ENCODE assay signal across 8 cellular contexts in genomic region chr11:66510990-66511339, GRCh38. TPM values are rescaled to one million over a fixed set of nuclear protein-coding genes. Genes with fewer than 3 reads are reported as not detected.
DNase-seq lines count a peak whose midpoint lies in the region; ATAC-seq, FAIRE-seq and TF ChIP-seq lines count a peak whose summit lies in the region.

No MANE protein-coding gene starts in this region.

- no peak overlapping the region; the same call in 1 of the 2 replicates for H2BK5ac ChIP-seq in H1 (ENCODE audit: low read depth, low read length)

- H4K20me1 ChIP-seq in BLaER1, result no peaks in the 10 kb centered on the region
- H4K20me1 ChIP-seq in H1 (replicated peaks in 1 of 2; ENCODE audit: control insufficient read depth in 1 of 2, insufficient read depth in 2 of 2, low read length in 2 of 2), result peaks cover 0 to 3% of the 10 kb centered on the region in 2 experiments
- no peaks in the 10 kb centered on the region for H4K20me1 ChIP-seq in neural cell (ENCODE audit: insufficient read depth)

- no peak overlapping the region for H2BK120ac ChIP-seq in H1 (replicated peaks; ENCODE audit: low read depth, low read length)

- H3K9me2 ChIP-seq in neural cell (ENCODE audit: insufficient read depth, low read length), result no peaks in the 10 kb centered on the region

- H3K4me3 ChIP-seq in BLaER1 (peak overlapping the region; percentile 87), MG63 (peak overlapping the region; percentile 98), H1 (ENCODE audit: extremely low read depth in 1 of 4, insufficient read depth in 2 of 4, low read depth in 3 of 4, low read length in 4 of 4) (peak overlapping the region; percentile 61 to 98 (median 97)), neural cell (ENCODE audit: low read length) (peak overlapping the region; percentile 97)

- WGBS in H1 (ENCODE audit: extremely low coverage in 1 of 2, insufficient coverage in 1 of 2, insufficient read length in 1 of 2, insufficient replicate concordance in 2 of 2, low coverage in 1 of 2, low lambda C conversion rate in 2 of 2, missing lambda C conversion rate in 1 of 2), 2 experiments, result 14% methylated on average over 5 of the region's 5 CpGs; no CpG with 5 or more reads in 1 of the 2 experiments

- ATAC-seq in HG02870 (IDR thresholded peaks at IDR 0.05; ENCODE audit: unreplicated experiment) (no peak), esophagus mucosa (no peak), GM18909 (IDR thresholded peaks at IDR 0.05; ENCODE audit: poor library complexity, unreplicated experiment) (no peak)

- H2AFZ ChIP-seq in H1 (ENCODE audit: low read length) (peak overlapping the region; percentile 89; the same call in 1 of the 2 replicates), neural cell (ENCODE audit: low read depth, low read length) (peak overlapping the region; percentile 62)

- peaks cover 69% of the 10 kb centered on the region for H3K36me3 ChIP-seq in BLaER1
- H3K36me3 ChIP-seq in MG63, result peaks cover 11% of the 10 kb centered on the region
- peaks cover 0 to 3% (median 0%) of the 10 kb centered on the region in 4 experiments; a peak in 3 of 8 replicates for H3K36me3 ChIP-seq in H1 (ENCODE audit: control insufficient read depth in 2 of 4, insufficient read depth in 4 of 4, low read length in 3 of 4)
- H3K36me3 ChIP-seq in neural cell (ENCODE audit: insufficient read depth, low read length), result no peaks in the 10 kb centered on the region

- H3K18ac ChIP-seq in H1 (ENCODE audit: extremely low read depth, low read length), result no peak overlapping the region

- H2AK5ac ChIP-seq in H1 (ENCODE audit: low read depth, low read length), result 0 out of 2 replicates have a peak overlapping the region, but pooled peaks have one; percentile 14

- no peak overlapping the region for H2BK15ac ChIP-seq in H1 (ENCODE audit: low read length)

- H3K79me1 ChIP-seq in H1 (ENCODE audit: low read depth, low read length), result no peaks in the 10 kb centered on the region; the same call in 1 of the 2 replicates

- no peak overlapping the region for H3K23ac ChIP-seq in H1 (ENCODE audit: insufficient read length)

- no peak for FAIRE-seq in H1 (lab: Jason Lieb, UNC)

- H3K4ac ChIP-seq in H1 (replicated peaks; ENCODE audit: insufficient read length, low read depth, low read length), result no peak overlapping the region

- no peak overlapping the region for H3K14ac ChIP-seq in H1 (ENCODE audit: insufficient read length)

- CTCF ChIA-PET in H1 (lab: Charles Lee; ENCODE audit: partially characterized antibody), result interaction anchor here (1.0 to 3.0 kb wide), 4 partner anchors 16 to 162 kb away, joined by 3 to 15 read pairs (median 4); no protein-coding TSS in a partner anchor

- H3K27ac ChIP-seq in BLaER1, result peak overlapping the region; percentile 69; the same call in 1 of the 2 replicates
- H3K27ac ChIP-seq in H1 (ENCODE audit: low read depth, low read length), result peak overlapping the region; percentile 63; the same call in 1 of the 2 replicates
- peak overlapping the region; percentile 85 for H3K27ac ChIP-seq in neural cell (ENCODE audit: low read length)

- H3K56ac ChIP-seq in H1 (replicated peaks; ENCODE audit: insufficient read length, low read depth, low read length), result no peak overlapping the region

- peak overlapping the region; percentile 99 for H3K4me2 ChIP-seq in BLaER1
- H3K4me2 ChIP-seq in H1 (ENCODE audit: insufficient read depth in 1 of 2, low read depth in 2 of 2, low read length in 2 of 2), result peak overlapping the region; percentile 56 to 86
- H3K4me2 ChIP-seq in neural cell (ENCODE audit: low read length), result peak overlapping the region; percentile 100

- no peak overlapping the region for H2BK20ac ChIP-seq in H1 (ENCODE audit: low read length)

- no peak overlapping the region for H4K8ac ChIP-seq in H1 (ENCODE audit: extremely low read depth, insufficient read depth, low read length)

- in situ Hi-C loops in KBM-7 (cut with MboI; ENCODE audit: low pct_unique_long_range_greater_than_20kb, low sequenced_read_pairs), result no loop called here

- DNase-seq in MG63, result no peak
- no peak for DNase-seq in H1 (ENCODE audit: low read depth in 1 of 2, low spot score in 2 of 2)
- DNase-seq in KBM-7, result no peak

- H3K9ac ChIP-seq in BLaER1 (peak overlapping the region; percentile 79), H1 (replicated peaks in 1 of 4; ENCODE audit: extremely low read depth in 1 of 4, low read depth in 3 of 4, low read length in 3 of 4) (peak overlapping the region in 3 of 4 experiments; percentile 73 to 80 (median 74); a peak in 6 of 7 replicates), neural cell (ENCODE audit: low read length) (peak overlapping the region; percentile 85)

- H3K79me2 ChIP-seq in H1 (ENCODE audit: control insufficient read depth in 1 of 2, insufficient read depth in 2 of 2, low read length in 2 of 2) (peaks cover 0 to 9% of the 10 kb centered on the region in 2 experiments; a peak in 1 of 4 replicates), neural cell (replicated peaks; ENCODE audit: insufficient read depth, low read length) (peaks cover 17% of the 10 kb centered on the region)

- POLR2A ChIA-PET in H1 (lab: Charles Lee; ENCODE audit: partially characterized antibody), result interaction anchor here (0.8 to 3.9 kb wide), 12 partner anchors 9 to 194 kb away, joined by 3 to 26 read pairs (median 4); partner anchors contain the start of genes DPP3 and ZDHHC24

- TF ChIP-seq CTCF in H1 (IDR thresholded peaks at IDR 0.05; ENCODE audit: control extremely low read depth in 1 of 3, insufficient read depth in 1 of 3, low read depth in 1 of 3, low read length in 3 of 3) (no peak), neural cell (IDR thresholded peaks at IDR 0.05; ENCODE audit: poor library complexity, severe bottlenecking) (no peak)

- H2BK12ac ChIP-seq in H1 (ENCODE audit: low read depth, low read length), result no peak overlapping the region

- H3K4me1 ChIP-seq in BLaER1 (peaks cover 17% of the 10 kb centered on the region), H1 (replicated peaks in 1 of 4; ENCODE audit: control insufficient read depth in 3 of 4, insufficient read depth in 4 of 4, low read length in 3 of 4) (peaks cover 0 to 1% (median 0%) of the 10 kb centered on the region in 4 experiments; a peak in 1 of 7 replicates)

- TF ChIP-seq POLR2A in H1 (IDR thresholded peaks at IDR 0.05; ENCODE audit: control extremely low read depth in 1 of 2, low read depth in 2 of 2, low read length in 2 of 2), result no peak

- H3K9me3 ChIP-seq in BLaER1 (no peaks in the 10 kb centered on the region), MG63 (no peaks in the 10 kb centered on the region), H1 (ENCODE audit: insufficient read depth in 2 of 2, low read depth in 1 of 2, low read length in 1 of 2) (no peaks in the 10 kb centered on the region), neural cell (ENCODE audit: low read length) (no peaks in the 10 kb centered on the region)

- TF ChIP-seq RAD21 in H1 (IDR thresholded peaks at IDR 0.05 in 1 of 2, conservative IDR thresholded peaks at IDR 0.05 in 1 of 2; ENCODE audit: low read depth in 2 of 2, low read length in 2 of 2), result no peak
- no peak for TF ChIP-seq RAD21 in neural cell (conservative IDR thresholded peaks at IDR 0.05)

- H3K27me3 ChIP-seq in BLaER1 (no peaks in the 10 kb centered on the region), MG63 (no peaks in the 10 kb centered on the region), H1 (replicated peaks in 1 of 4; ENCODE audit: control insufficient read depth in 3 of 4, extremely low read depth in 1 of 4, insufficient read depth in 3 of 4, low read length in 3 of 4) (no peaks in the 10 kb centered on the region), neural cell (ENCODE audit: insufficient read depth, low read depth, low read length) (no peaks in the 10 kb centered on the region)

- no peaks in the 10 kb centered on the region; the same call in 1 of the 2 replicates for H3K23me2 ChIP-seq in H1 (ENCODE audit: low read depth, low read length)

- TF ChIP-seq EP300 in H1 (IDR thresholded peaks at IDR 0.05; ENCODE audit: borderline replicate concordance in 1 of 2, low read depth in 2 of 2, low read length in 2 of 2) (no peak), neural cell (conservative IDR thresholded peaks at IDR 0.05; ENCODE audit: poor library complexity, severe bottlenecking) (no peak)

- H3F3A ChIP-seq in neural cell (ENCODE audit: insufficient read depth, low read length, poor library complexity, severe bottlenecking), result no peaks in the 10 kb centered on the region

- no peak overlapping the region for H4K5ac ChIP-seq in H1 (ENCODE audit: insufficient read length, low read depth, low read length)

- no peak overlapping the region for H4K91ac ChIP-seq in H1 (replicated peaks; ENCODE audit: insufficient read length, low read length)

RNA-seq across cellular contexts. Expression of gene BBS1, which starts 0.5 kb away (rescaled TPM):
- total RNA-seq in MG63 (2014; rRNA removed; shearing (Covaris generic); ENCODE audit: low replicate concordance), result 7.7 and 14.7 TPM in 2 replicates
- total RNA-seq in H1 (2021; fragmentation: NEBNext Ultra II Directional; extraction: Animal tissue kit (Norgen Biotek cat#: 25700)), result 19.1 and 22.1 TPM in 2 replicates
- polyA plus RNA-seq in H1 (2011; rRNA removed) (19.5 and 33.7 TPM in 2 replicates), neural cell (55.1 and 69.5 TPM in 2 replicates)
- 26.9 TPM for polyA plus RNA-seq in H1 (2011; cell fraction: cytosol; rRNA removed)
- 59.4 TPM for polyA plus RNA-seq in H1 (2011; cell fraction: nucleus; rRNA removed)
- polyA plus RNA-seq in H1 (2012, experiment 1 of 2), result 18.6 to 24.3 TPM (median 22.4 TPM) in 4 replicates
- polyA plus RNA-seq in H1 (2012, experiment 2 of 2), result 14.7 TPM
- 11.0 TPM for polyA plus RNA-seq in H1 (2013, experiment 1 of 2)
- polyA plus RNA-seq in H1 (2013, experiment 2 of 2), result 10.8 TPM
- polyA minus RNA-seq in H1 (2011; rRNA and poly(A)+ RNA removed), result 23.6 and 31.8 TPM in 2 replicates
- polyA minus RNA-seq in H1 (2011; cell fraction: cytosol; rRNA and poly(A)+ RNA removed), result 32.1 TPM
- 30.9 TPM for polyA minus RNA-seq in H1 (2011; cell fraction: nucleus; rRNA and poly(A)+ RNA removed)
- polyA minus RNA-seq in neural cell, result 69.6 and 84.2 TPM in 2 replicates
- 11.8 TPM for total RNA-seq in esophagus mucosa

RNA-seq across cellular contexts. Expression of gene DPP3, which starts 30.7 kb away (rescaled TPM):
- 57.0 and 124 TPM in 2 replicates for total RNA-seq in MG63 (2014; rRNA removed; shearing (Covaris generic); ENCODE audit: low replicate concordance)
- 82.7 and 86.4 TPM in 2 replicates for total RNA-seq in H1 (2021; fragmentation: NEBNext Ultra II Directional; extraction: Animal tissue kit (Norgen Biotek cat#: 25700))
- polyA plus RNA-seq in H1 (2011; rRNA removed) (75.1 and 90.6 TPM in 2 replicates), neural cell (56.2 and 71.7 TPM in 2 replicates)
- 78.8 TPM for polyA plus RNA-seq in H1 (2011; cell fraction: cytosol; rRNA removed)
- 231 TPM for polyA plus RNA-seq in H1 (2011; cell fraction: nucleus; rRNA removed)
- 67.1 to 86.6 TPM (median 82.3 TPM) in 4 replicates for polyA plus RNA-seq in H1 (2012, experiment 1 of 2)
- 84.4 TPM for polyA plus RNA-seq in H1 (2012, experiment 2 of 2)
- polyA plus RNA-seq in H1 (2013, experiment 1 of 2), result 35.6 TPM
- 33.7 TPM for polyA plus RNA-seq in H1 (2013, experiment 2 of 2)
- 126 TPM in 2 replicates for polyA minus RNA-seq in H1 (2011; rRNA and poly(A)+ RNA removed)
- polyA minus RNA-seq in H1 (2011; cell fraction: cytosol; rRNA and poly(A)+ RNA removed), result 122 TPM
- polyA minus RNA-seq in H1 (2011; cell fraction: nucleus; rRNA and poly(A)+ RNA removed), result 94.0 TPM
- polyA minus RNA-seq in neural cell, result 49.9 and 80.8 TPM in 2 replicates
- 46.9 TPM for total RNA-seq in esophagus mucosa

RNA-seq across cellular contexts. Expression of gene ZDHHC24, which starts 34.9 kb away (rescaled TPM):
- 21.8 and 22.9 TPM in 2 replicates for total RNA-seq in MG63 (2014; rRNA removed; shearing (Covaris generic); ENCODE audit: low replicate concordance)
- total RNA-seq in H1 (2021; fragmentation: NEBNext Ultra II Directional; extraction: Animal tissue kit (Norgen Biotek cat#: 25700)), result 7.0 and 8.4 TPM in 2 replicates
- polyA plus RNA-seq in H1 (2011; rRNA removed) (9.7 and 15.6 TPM in 2 replicates), neural cell (14.9 and 15.9 TPM in 2 replicates)
- polyA plus RNA-seq in H1 (2011; cell fraction: cytosol; rRNA removed), result 9.0 TPM
- polyA plus RNA-seq in H1 (2011; cell fraction: nucleus; rRNA removed), result 9.8 TPM
- polyA plus RNA-seq in H1 (2012, experiment 1 of 2), result 4.9 to 7.2 TPM (median 5.5 TPM) in 4 replicates
- polyA plus RNA-seq in H1 (2012, experiment 2 of 2), result 4.1 TPM
- polyA plus RNA-seq in H1 (2013, experiment 1 of 2), result 8.8 TPM
- 9.9 TPM for polyA plus RNA-seq in H1 (2013, experiment 2 of 2)
- polyA minus RNA-seq in H1 (2011; rRNA and poly(A)+ RNA removed), result 3.3 TPM in 2 replicates
- polyA minus RNA-seq in H1 (2011; cell fraction: cytosol; rRNA and poly(A)+ RNA removed), result 10.1 TPM
- 4.4 TPM for polyA minus RNA-seq in H1 (2011; cell fraction: nucleus; rRNA and poly(A)+ RNA removed)
- 10.5 and 12.4 TPM in 2 replicates for polyA minus RNA-seq in neural cell
- total RNA-seq in esophagus mucosa, result 6.8 TPM

RNA-seq across cellular contexts. Expression of gene ACTN3, which starts 35.7 kb away (rescaled TPM):
- not detected in 2 replicates for total RNA-seq in MG63 (2014; rRNA removed; shearing (Covaris generic); ENCODE audit: low replicate concordance)
- total RNA-seq in H1 (2021; fragmentation: NEBNext Ultra II Directional; extraction: Animal tissue kit (Norgen Biotek cat#: 25700)), result 28.2 and 30.8 TPM in 2 replicates
- polyA plus RNA-seq in H1 (2011; rRNA removed) (36.7 and 46.2 TPM in 2 replicates), neural cell (not detected in 2 replicates)
- 38.5 TPM for polyA plus RNA-seq in H1 (2011; cell fraction: cytosol; rRNA removed)
- 243 TPM for polyA plus RNA-seq in H1 (2011; cell fraction: nucleus; rRNA removed)
- 42.8 to 71.4 TPM (median 62.6 TPM) in 4 replicates for polyA plus RNA-seq in H1 (2012, experiment 1 of 2)
- 28.4 TPM for polyA plus RNA-seq in H1 (2012, experiment 2 of 2)
- 12.6 TPM for polyA plus RNA-seq in H1 (2013, experiment 1 of 2)
- polyA plus RNA-seq in H1 (2013, experiment 2 of 2), result 10.9 TPM
- 33.9 and 39.3 TPM in 2 replicates for polyA minus RNA-seq in H1 (2011; rRNA and poly(A)+ RNA removed)
- 14.0 TPM for polyA minus RNA-seq in H1 (2011; cell fraction: cytosol; rRNA and poly(A)+ RNA removed)
- 32.1 TPM for polyA minus RNA-seq in H1 (2011; cell fraction: nucleus; rRNA and poly(A)+ RNA removed)
- polyA minus RNA-seq in neural cell, result not detected in 2 replicates
- total RNA-seq in esophagus mucosa, result 0.44 TPM

RNA-seq across cellular contexts. Expression of gene PELI3, which starts 44.3 kb away (rescaled TPM):
- total RNA-seq in MG63 (2014; rRNA removed; shearing (Covaris generic); ENCODE audit: low replicate concordance), result 7.3 and 7.7 TPM in 2 replicates
- total RNA-seq in H1 (2021; fragmentation: NEBNext Ultra II Directional; extraction: Animal tissue kit (Norgen Biotek cat#: 25700)), result 7.6 TPM in 2 replicates
- polyA plus RNA-seq in H1 (2011; rRNA removed) (5.2 and 7.6 TPM in 2 replicates), neural cell (13.3 and 16.2 TPM in 2 replicates)
- 5.3 TPM for polyA plus RNA-seq in H1 (2011; cell fraction: cytosol; rRNA removed)
- polyA plus RNA-seq in H1 (2011; cell fraction: nucleus; rRNA removed), result 9.8 TPM
- polyA plus RNA-seq in H1 (2012, experiment 1 of 2), result 3.7 to 8.0 TPM (median 5.7 TPM) in 4 replicates
- polyA plus RNA-seq in H1 (2012, experiment 2 of 2), result 5.6 TPM
- polyA plus RNA-seq in H1 (2013, experiment 1 of 2), result 3.1 TPM
- 3.5 TPM for polyA plus RNA-seq in H1 (2013, experiment 2 of 2)
- polyA minus RNA-seq in H1 (2011; rRNA and poly(A)+ RNA removed), result 7.4 and 11.2 TPM in 2 replicates
- 6.5 TPM for polyA minus RNA-seq in H1 (2011; cell fraction: cytosol; rRNA and poly(A)+ RNA removed)
- polyA minus RNA-seq in H1 (2011; cell fraction: nucleus; rRNA and poly(A)+ RNA removed), result 18.7 TPM
- 21.4 and 26.3 TPM in 2 replicates for polyA minus RNA-seq in neural cell
- total RNA-seq in esophagus mucosa, result 3.7 TPM
